Comparison of ENCODE assay signal across 9 cellular contexts in the genomic region with DNA sequence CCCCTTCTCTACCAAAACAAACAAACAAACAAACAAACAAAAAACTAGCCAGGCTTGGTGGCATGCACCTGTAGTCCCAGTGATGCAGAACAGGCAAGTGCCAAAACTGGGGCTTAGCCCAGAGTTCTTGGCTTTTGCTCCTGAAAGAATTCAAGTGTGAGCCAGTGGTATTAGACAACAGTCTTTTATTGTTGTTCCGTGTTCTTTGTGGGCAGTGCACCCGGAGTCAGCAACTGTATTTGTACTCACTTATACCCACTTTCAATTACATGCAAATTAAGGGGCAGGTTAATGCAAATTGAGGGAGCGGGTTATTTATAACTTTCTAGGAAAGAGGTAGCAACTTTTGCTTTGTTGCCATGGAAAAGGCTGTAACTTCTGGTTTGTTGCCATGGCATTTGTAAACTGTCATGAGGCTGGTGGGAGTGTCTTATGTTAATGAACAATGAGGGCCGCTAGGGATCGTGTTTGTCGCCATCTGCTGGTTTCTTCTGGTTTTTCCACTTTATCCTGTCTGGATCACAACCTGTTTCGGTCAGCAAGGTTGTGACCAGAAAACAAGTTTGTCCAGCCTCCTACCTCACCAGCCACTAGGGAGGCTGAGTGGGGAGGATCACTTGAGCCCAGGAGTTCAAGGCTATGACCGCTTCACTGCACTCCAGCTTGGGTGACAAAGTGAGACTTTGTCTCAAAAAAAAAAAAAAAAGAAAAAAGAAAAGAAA.
DNase-seq lines count a peak whose midpoint lies in the region; ATAC-seq and TF ChIP-seq lines count a peak whose summit lies in the region.
"Had no signal": no experiment of that assay in that cellular context is flagged by ENCODE, and none has a peak within 500 bp of the region (broad histone marks: within the 10 kb centered on the region; RNA-seq: fewer than 3 reads in every experiment).

No MANE protein-coding gene starts in this region.

- DNase-seq in AG09319 (ENCODE audit: extremely low read depth, low read depth) (peak; percentile 49), NCI-H2196 treated with DMSO at 0.1 percent for 48 hours (lab: John Stamatoyannopoulos, UW; ENCODE audit: unreplicated experiment) (peak; percentile 2), fibroblast of the aortic adventitia (ENCODE audit: low read depth) (peak; percentile 68), renal cortical epithelial cell (ENCODE audit: low read depth) (peak; percentile 90), activated gamma-delta T cell (lab: John Stamatoyannopoulos, UW) (no peak)
- DNase-seq in activated CD4-positive, alpha-beta T cell treated with anti-CD3 and anti-CD28 coated beads for 48 hours: peak; percentile 44

- no peak overlapping the region for H3K4me3 ChIP-seq in fibroblast of the aortic adventitia (ENCODE audit: low read depth, low read length)
- H3K4me3 ChIP-seq: SJCRH30 had no signal

- peak; percentile 72 for ATAC-seq in HG02642 (IDR thresholded peaks at IDR 0.05; ENCODE audit: poor library complexity, unreplicated experiment)

- TF ChIP-seq CTCF in AG09319 (IDR thresholded peaks at IDR 0.05; ENCODE audit: low read depth, low read length): peak; percentile 59
- TF ChIP-seq CTCF in GM12872 (IDR thresholded peaks at IDR 0.05; ENCODE audit: insufficient read depth, low read depth, low read length): peak; percentile 53
- peak; percentile 62 for TF ChIP-seq CTCF in fibroblast of the aortic adventitia (IDR thresholded peaks at IDR 0.05; ENCODE audit: insufficient read depth, low read length)
